Comparison of ENCODE assay signal across 1 cellular context in genomic region chr2:181895788-181896187, GRCh38.
TF ChIP-seq lines count a peak whose summit lies in the region.

No MANE protein-coding gene starts in this region.

TF ChIP-seq in endothelial cell of umbilical vein, 7 proteins besides CTCF, POLR2A, EP300 and RAD21:
- no peak for TF ChIP-seq EZH2 (IDR thresholded peaks at IDR 0.05; ENCODE audit: borderline replicate concordance, low read depth, low read length, severe bottlenecking)
- TF ChIP-seq GATA2 (IDR thresholded peaks at IDR 0.05; ENCODE audit: insufficient read depth, insufficient read length, low read depth, low read length) = no peak
- TF ChIP-seq, protein P1, sequence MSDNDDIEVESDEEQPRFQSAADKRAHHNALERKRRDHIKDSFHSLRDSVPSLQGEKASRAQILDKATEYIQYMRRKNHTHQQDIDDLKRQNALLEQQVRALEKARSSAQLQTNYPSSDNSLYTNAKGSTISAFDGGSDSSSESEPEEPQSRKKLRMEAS (IDR thresholded peaks at IDR 0.05; ENCODE audit: insufficient read depth, insufficient read length) = no peak
- TF ChIP-seq JUN (IDR thresholded peaks at IDR 0.05; ENCODE audit: borderline replicate concordance, insufficient read depth, insufficient read length, low read depth) = no peak
- TF ChIP-seq FOS (IDR thresholded peaks at IDR 0.05; ENCODE audit: borderline replicate concordance, insufficient read depth, low read length) = no peak
- TF ChIP-seq POLR2AphosphoS5 (IDR thresholded peaks at IDR 0.05; ENCODE audit: insufficient read depth, low read depth, low read length) = no peak
- TF ChIP-seq MYC (IDR thresholded peaks at IDR 0.05; ENCODE audit: low read depth, low read length) = no peak
